8 cellular contexts compared by ENCODE assay signal in genomic region chrX:118496763-118497079, GRCh38. TPM values are rescaled to one million over a fixed set of nuclear protein-coding genes. Genes with fewer than 3 reads are reported as not detected.
DNase-seq lines count a peak whose midpoint lies in the region; ATAC-seq, FAIRE-seq and TF ChIP-seq lines count a peak whose summit lies in the region.

No MANE protein-coding gene starts in this region.

- H3K4me3 ChIP-seq in ACC112 (ENCODE audit: low read depth, low read length) = peak overlapping the region; percentile 80
- peak overlapping the region; percentile 82 for H3K4me3 ChIP-seq in HUES6 (ENCODE audit: low read depth, low read length)
- H3K4me3 ChIP-seq in bronchial epithelial cell (ENCODE audit: low read depth, low read length) = peak overlapping the region; percentile 45
- H3K4me3 ChIP-seq in mucosa of descending colon = peak overlapping the region; percentile 42

- intact Hi-C loops in mucosa of descending colon (cut with DNase I, micrococcal nuclease) = no loop called here

- peaks cover 17% of the 10 kb centered on the region for H3K79me2 ChIP-seq in ACC112 (ENCODE audit: control insufficient read depth, insufficient read depth, low read length, unreplicated experiment)

- TF ChIP-seq CTCF in bronchial epithelial cell (IDR thresholded peaks at IDR 0.05; ENCODE audit: insufficient read depth, low read length, severe bottlenecking) = no peak
- no peak for TF ChIP-seq CTCF in mucosa of descending colon (IDR thresholded peaks at IDR 0.05)

- no peaks in the 10 kb centered on the region for H3K9me3 ChIP-seq in HUES6 (ENCODE audit: control insufficient read depth, insufficient read depth, low read depth, low read length)
- no peaks in the 10 kb centered on the region for H3K9me3 ChIP-seq in mucosa of descending colon

- no peaks in the 10 kb centered on the region for H3K36me3 ChIP-seq in ACC112 (ENCODE audit: insufficient read depth, low read length)
- H3K36me3 ChIP-seq in HUES6 (ENCODE audit: control insufficient read depth, insufficient read depth, low read length) = no peaks in the 10 kb centered on the region
- no peaks in the 10 kb centered on the region for H3K36me3 ChIP-seq in bronchial epithelial cell (ENCODE audit: control insufficient read depth, insufficient read depth, low read length)
- no peaks in the 10 kb centered on the region for H3K36me3 ChIP-seq in mucosa of descending colon (ENCODE audit: low read depth)

- ATAC-seq in GM19324 (IDR thresholded peaks at IDR 0.05; ENCODE audit: low FRiP score, unreplicated experiment) (peak; percentile 5), mucosa of descending colon (peak; percentile 3), HG03571 (IDR thresholded peaks at IDR 0.05; ENCODE audit: unreplicated experiment) (no peak)

- H3K27ac ChIP-seq in ACC112 (ENCODE audit: low read depth, low read length) (no peak overlapping the region), HUES6 (ENCODE audit: low read depth, low read length) (no peak overlapping the region)

- no peak for FAIRE-seq in bronchial epithelial cell (lab: Jason Lieb, UNC)

- H3K4me1 ChIP-seq in ACC112 (ENCODE audit: control insufficient read depth, insufficient read depth, low read length, unreplicated experiment) = peaks cover 11% of the 10 kb centered on the region
- H3K4me1 ChIP-seq in HUES6 (ENCODE audit: control insufficient read depth, insufficient read depth, low read length) = peaks cover 40% of the 10 kb centered on the region
- no peaks in the 10 kb centered on the region for H3K4me1 ChIP-seq in mucosa of descending colon (ENCODE audit: low read depth)

- H3K27me3 ChIP-seq in ACC112 (ENCODE audit: insufficient read depth, low read length) = no peaks in the 10 kb centered on the region
- peaks cover 37% of the 10 kb centered on the region for H3K27me3 ChIP-seq in HUES6 (ENCODE audit: control insufficient read depth, insufficient read depth, low read length)
- H3K27me3 ChIP-seq in bronchial epithelial cell (ENCODE audit: control insufficient read depth, insufficient read depth, low read length) = peaks cover 4% of the 10 kb centered on the region

- H2AFZ ChIP-seq in ACC112 (ENCODE audit: low read length, unreplicated experiment) = peak overlapping the region; percentile 64

- H3K9ac ChIP-seq in HUES6 (ENCODE audit: low read length) = peak overlapping the region; percentile 80

- DNase-seq in bronchial epithelial cell (ENCODE audit: low read depth) (no peak), mucosa of descending colon (peak in 1 of 3 donors; percentile 7), T-helper 9 cell (no peak), NCI-H510A treated with DMSO at 0.1 percent for 48 hours (lab: John Stamatoyannopoulos, UW) (no peak)

RNA-seq across cellular contexts. Expression of gene DOCK11, which starts 1.1 kb away (rescaled TPM):
- total RNA-seq in bronchial epithelial cell (0.26 and 0.38 TPM in 2 replicates), mucosa of descending colon (10 to 100 TPM in 1 of 3 donors, 1 to 10 TPM in 2; 4.5 to 31.6 (median 8.4) TPM)
